Comparison of ENCODE assay signal across 8 cellular contexts in the genomic region with DNA sequence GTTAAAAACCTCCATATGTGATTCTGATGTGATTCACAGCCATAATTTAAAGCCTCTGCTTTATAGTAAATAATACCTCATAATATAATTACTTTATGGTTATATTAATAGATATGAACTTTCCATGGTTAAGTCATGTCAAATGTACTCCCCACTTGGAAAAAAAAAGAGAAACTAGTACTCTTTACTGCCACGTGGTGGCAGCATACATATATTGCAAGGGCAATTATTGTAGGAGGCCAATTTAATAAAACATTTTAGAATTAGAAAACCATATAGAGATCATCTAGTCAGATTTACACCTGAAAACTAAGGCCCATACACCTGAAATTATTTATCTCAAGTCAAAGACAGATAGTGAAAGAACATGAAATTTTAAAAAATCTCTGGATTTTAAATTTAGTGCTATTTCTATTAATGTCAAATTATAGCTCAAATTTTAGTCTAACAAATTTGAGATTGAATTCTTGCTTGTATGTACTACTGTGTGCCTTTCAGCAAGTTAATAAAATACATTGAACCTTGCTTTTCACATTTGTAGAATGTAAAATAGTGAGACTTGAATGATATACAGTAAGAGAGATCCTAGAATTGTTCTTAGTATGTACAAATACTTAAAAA.
A peak's percentile ranks its signal among the peaks of the same experiment; 100 is the strongest.
DNase-seq lines count a peak whose midpoint lies in the region; ATAC-seq and TF ChIP-seq lines count a peak whose summit lies in the region.

No MANE protein-coding gene starts in this region.

- H3K9me3 ChIP-seq in ascending aorta: no peaks in the 10 kb centered on the region

- ATAC-seq in GM19351 (IDR thresholded peaks at IDR 0.05; ENCODE audit: unreplicated experiment) (peak; percentile 70), HG03571 (IDR thresholded peaks at IDR 0.05; ENCODE audit: unreplicated experiment) (no peak)

- DNase-seq in COR-L47 (lab: John Stamatoyannopoulos, UW): peak; percentile 18
- peak; percentile 6 for DNase-seq in NCI-H146 treated with DMSO at 0.1 percent for 48 hours (lab: John Stamatoyannopoulos, UW; ENCODE audit: unreplicated experiment)
- no peak for DNase-seq in ascending aorta (ENCODE audit: low spot score in 2 of 2)
- DNase-seq in kidney epithelial cell (ENCODE audit: low read depth): no peak
- DNase-seq in GF-D8 (lab: John Stamatoyannopoulos, UW): no peak
- no peak for DNase-seq in retina

- H3K27me3 ChIP-seq in ascending aorta: no peaks in the 10 kb centered on the region
- no peaks in the 10 kb centered on the region for H3K27me3 ChIP-seq in kidney epithelial cell (ENCODE audit: control insufficient read depth, insufficient read depth, low read length)

- TF ChIP-seq CTCF in ascending aorta (IDR thresholded peaks at IDR 0.05): peak in 2 of 3 experiments; percentile 51 to 69
- TF ChIP-seq CTCF in kidney epithelial cell (IDR thresholded peaks at IDR 0.05; ENCODE audit: insufficient read depth, low read length, poor library complexity, severe bottlenecking): peak; percentile 65

- H3K27ac ChIP-seq in ascending aorta: no peak overlapping the region

- H3K36me3 ChIP-seq in ascending aorta: no peaks in the 10 kb centered on the region
- H3K36me3 ChIP-seq in kidney epithelial cell (ENCODE audit: control insufficient read depth, insufficient read depth, low read length): no peaks in the 10 kb centered on the region

- no peaks in the 10 kb centered on the region for H3K4me1 ChIP-seq in ascending aorta

- intact Hi-C loops in ascending aorta (cut with DNase I): no loop called here

- no peak overlapping the region for H3K4me3 ChIP-seq in ascending aorta
- H3K4me3 ChIP-seq in kidney epithelial cell (ENCODE audit: low read depth, low read length): no peak overlapping the region

Comparison
In these comparisons a context has a peak if more than half of its experiments do, and no peak if none do; other contexts are left out.
1. DNase-seq: peak in COR-L47 (single experiment) and NCI-H146 treated with DMSO at 0.1 percent for 48 hours (single experiment); none in ascending aorta (0 of 2), kidney epithelial cell (single experiment), GF-D8 (single experiment) and retina (single experiment).